29 cellular contexts compared by ENCODE assay signal in the genomic region with DNA sequence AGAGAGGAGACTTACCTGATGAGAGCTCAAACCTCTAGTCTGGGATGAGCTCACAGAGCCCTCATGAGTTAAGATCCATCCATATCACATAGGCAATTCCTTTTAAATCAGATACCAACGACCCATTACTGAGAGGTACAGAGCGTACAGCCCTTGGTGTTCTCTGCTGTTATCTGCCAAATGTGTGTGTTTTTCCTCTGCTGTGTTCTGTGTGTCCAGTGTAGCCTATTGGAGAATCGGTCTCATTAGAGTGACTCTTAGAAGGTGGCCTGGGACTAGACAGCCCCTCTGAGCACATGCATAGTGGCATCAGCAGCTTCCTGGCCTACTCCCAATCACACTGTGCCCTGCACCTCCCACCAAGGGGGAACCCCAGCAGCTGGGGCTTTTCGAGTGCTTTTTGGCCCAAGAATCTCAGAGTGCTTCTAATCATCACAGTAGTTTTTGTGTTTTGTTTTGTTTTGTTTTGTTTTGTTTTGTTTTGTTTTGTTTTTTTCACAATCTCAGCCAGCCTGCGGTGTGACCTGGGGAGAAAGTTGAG. TPM values are rescaled to one million over a fixed set of nuclear protein-coding genes. Genes with fewer than 3 reads are reported as not detected.
DNase-seq lines count a peak whose midpoint lies in the region; ATAC-seq lines count a peak whose summit lies in the region.
"Had no signal": no experiment of that assay in that cellular context is flagged by ENCODE, and none has a peak within 500 bp of the region (broad histone marks: within the 10 kb centered on the region; RNA-seq: fewer than 3 reads in every experiment).

No MANE protein-coding gene starts in this region.

- peaks cover 8% of the 10 kb centered on the region for H3K27me3 Mint-ChIP-seq in T-helper 1 cell treated with Interleukin-12 subunit alpha and Interleukin-12 subunit beta and Interleukin-4 antibody, amounts not matched to agents 30 μg/mL and 1 μg/mL, for 36 hours (ENCODE audit: low read depth)
- H3K27me3 Mint-ChIP-seq in natural killer cell treated with Interleukin-12 subunit alpha and Interleukin-12 subunit beta and Interleukin-15 and Interleukin-18, amount 100 ng/mL, for 72 hours, result peaks cover 31 to 42% of the 10 kb centered on the region in 2 donors

- no peaks in the 10 kb centered on the region for H3K36me3 Mint-ChIP-seq in T-helper 1 cell treated with Interleukin-12 subunit alpha and Interleukin-12 subunit beta and Interleukin-4 antibody, amounts not matched to agents 30 μg/mL and 1 μg/mL, for 36 hours (ENCODE audit: low read depth)
- peaks cover 8% of the 10 kb centered on the region for H3K36me3 Mint-ChIP-seq in natural killer cell treated with Interleukin-12 subunit alpha and Interleukin-12 subunit beta and Interleukin-15 and Interleukin-18, amount 100 ng/mL, for 72 hours
- H3K36me3 Mint-ChIP-seq: CD4-positive, CD25-positive, alpha-beta regulatory T cell had no signal

- H3K9me3 Mint-ChIP-seq in T-helper 1 cell treated with Interleukin-12 subunit alpha and Interleukin-12 subunit beta and Interleukin-4 antibody, amounts not matched to agents 30 μg/mL and 1 μg/mL, for 36 hours, result no peaks in the 10 kb centered on the region
- H3K9me3 Mint-ChIP-seq in natural killer cell treated with Interleukin-12 subunit alpha and Interleukin-12 subunit beta and Interleukin-15 and Interleukin-18, amount 100 ng/mL, for 72 hours, result no peaks in the 10 kb centered on the region
- H3K9me3 Mint-ChIP-seq: CD4-positive, CD25-positive, alpha-beta regulatory T cell had no signal

- peak overlapping the region; percentile 27 for H3K27ac Mint-ChIP-seq in T-helper 1 cell treated with Interleukin-12 subunit alpha and Interleukin-12 subunit beta and Interleukin-4 antibody, amounts not matched to agents 30 μg/mL and 1 μg/mL, for 36 hours
- H3K27ac Mint-ChIP-seq in natural killer cell treated with Interleukin-12 subunit alpha and Interleukin-12 subunit beta and Interleukin-15 and Interleukin-18, amount 100 ng/mL, for 72 hours, result peak overlapping the region; percentile 45 to 59
- H3K27ac Mint-ChIP-seq: activated CD4-positive, alpha-beta T cell treated with anti-CD3 and anti-CD28 coated beads, Interleukin-2, amount 10 ng/mL, durations not matched to agents 24 days and 14 days; activated naive CD8-positive, alpha-beta T cell; CD4-positive, CD25-positive, alpha-beta regulatory T cell; T-helper 17 cell had no signal

- no peak for DNase-seq in T-helper 1 cell
- peak; percentile 60 for DNase-seq in natural killer cell treated with Interleukin-12 subunit alpha and Interleukin-12 subunit beta and Interleukin-15 and Interleukin-18, amount 100 ng/mL, for 72 hours (ENCODE audit: low spot score)
- no peak for DNase-seq in KBM-7
- DNase-seq in T-helper 2 cell, result no peak
- DNase-seq in SIG-M5 (lab: John Stamatoyannopoulos, UW), result no peak
- DNase-seq: activated CD4-positive, alpha-beta T cell treated with anti-CD3 and anti-CD28 coated beads, Interleukin-2, amount 10 ng/mL, durations not matched to agents 24 days and 14 days; CD4-positive, CD25-positive, alpha-beta regulatory T cell; HCEC 1CT; islet precursor cell; NCI-H1694 treated with DMSO at 0.1 percent for 48 hours; NCI-H2171 treated with DMSO at 0.1 percent for 48 hours; NCI-H524; NK-92 treated with Interleukin-12 subunit alpha and Interleukin-12 subunit beta, amount 100 ng/mL, for 24 hours; Peyer's patch; small intestine; stimulated activated CD4-positive, alpha-beta T cell treated with anti-CD3 and anti-CD28 coated beads, Interleukin-2, amount 100 ng/mL, for 24 hours; T-helper 17 cell had no signal

- H3K4me3 Mint-ChIP-seq in T-helper 1 cell treated with Interleukin-12 subunit alpha and Interleukin-12 subunit beta and Interleukin-4 antibody, amounts not matched to agents 30 μg/mL and 1 μg/mL, for 36 hours, result no peak overlapping the region
- H3K4me3 Mint-ChIP-seq in natural killer cell treated with Interleukin-12 subunit alpha and Interleukin-12 subunit beta and Interleukin-15 and Interleukin-18, amount 100 ng/mL, for 72 hours, result peak overlapping the region; percentile 80
- H3K4me3 Mint-ChIP-seq: activated CD4-positive, alpha-beta T cell treated with anti-CD3 and anti-CD28 coated beads, Interleukin-2, amount 10 ng/mL, durations not matched to agents 24 days and 14 days; activated naive CD8-positive, alpha-beta T cell; CD4-positive, CD25-positive, alpha-beta regulatory T cell; T-helper 17 cell had no signal

- H3K4me1 Mint-ChIP-seq in T-helper 1 cell treated with Interleukin-12 subunit alpha and Interleukin-12 subunit beta and Interleukin-4 antibody, amounts not matched to agents 30 μg/mL and 1 μg/mL, for 36 hours (ENCODE audit: low read depth), result peaks cover 3% of the 10 kb centered on the region
- peaks cover 18 to 29% of the 10 kb centered on the region in 2 donors for H3K4me1 Mint-ChIP-seq in natural killer cell treated with Interleukin-12 subunit alpha and Interleukin-12 subunit beta and Interleukin-15 and Interleukin-18, amount 100 ng/mL, for 72 hours (ENCODE audit: low read depth in 2 of 2)

- in situ Hi-C loops in KBM-7 (cut with MboI; ENCODE audit: low pct_unique_long_range_greater_than_20kb, low sequenced_read_pairs), result no loop called here

- ATAC-seq in GM19452 (IDR thresholded peaks at IDR 0.05; ENCODE audit: unreplicated experiment) (peak; percentile 48), HG02885 (IDR thresholded peaks at IDR 0.05; ENCODE audit: poor library complexity, unreplicated experiment) (peak; percentile 37)
- peak; percentile 55 to 64 for ATAC-seq in natural killer cell treated with Interleukin-12 subunit alpha and Interleukin-12 subunit beta and Interleukin-15 and Interleukin-18, amount 100 ng/mL, for 72 hours
- ATAC-seq: T-helper 17 cell had no signal

RNA-seq across cellular contexts. Expression of a gene that starts 25.5 kb away (rescaled TPM):
- not detected for total RNA-seq in natural killer cell treated with Interleukin-12 subunit alpha and Interleukin-12 subunit beta and Interleukin-15 and Interleukin-18, amount 100 ng/mL, for 72 hours
- total RNA-seq: activated CD4-positive, alpha-beta T cell treated with anti-CD3 and anti-CD28 coated beads, Interleukin-2, amount 10 ng/mL, durations not matched to agents 24 days and 14 days; ascending aorta; CD4-positive, CD25-positive, alpha-beta regulatory T cell; dermis microvascular lymphatic vessel endothelial cell; fibroblast of lung; lung microvascular endothelial cell; mucosa of gallbladder; pulmonary artery endothelial cell; T-helper 17 cell had no signal

RNA-seq across cellular contexts. Expression of a gene that starts 26.1 kb away (rescaled TPM):
- total RNA-seq in natural killer cell treated with Interleukin-12 subunit alpha and Interleukin-12 subunit beta and Interleukin-15 and Interleukin-18, amount 100 ng/mL, for 72 hours, result not detected
- total RNA-seq: activated CD4-positive, alpha-beta T cell treated with anti-CD3 and anti-CD28 coated beads, Interleukin-2, amount 10 ng/mL, durations not matched to agents 24 days and 14 days; CD4-positive, CD25-positive, alpha-beta regulatory T cell; dermis microvascular lymphatic vessel endothelial cell; lung microvascular endothelial cell; pulmonary artery endothelial cell; T-helper 17 cell had no signal

RNA-seq across cellular contexts. Expression of a gene that starts 50.1 kb away (rescaled TPM):
- not detected for total RNA-seq in natural killer cell treated with Interleukin-12 subunit alpha and Interleukin-12 subunit beta and Interleukin-15 and Interleukin-18, amount 100 ng/mL, for 72 hours
- total RNA-seq: activated CD4-positive, alpha-beta T cell treated with anti-CD3 and anti-CD28 coated beads, Interleukin-2, amount 10 ng/mL, durations not matched to agents 24 days and 14 days; ascending aorta; CD4-positive, CD25-positive, alpha-beta regulatory T cell; fibroblast of lung; mucosa of gallbladder; Peyer's patch; pulmonary artery endothelial cell; SK-MEL-5; ureter had no signal
